8 cellular contexts compared by ENCODE assay signal in the genomic region with DNA sequence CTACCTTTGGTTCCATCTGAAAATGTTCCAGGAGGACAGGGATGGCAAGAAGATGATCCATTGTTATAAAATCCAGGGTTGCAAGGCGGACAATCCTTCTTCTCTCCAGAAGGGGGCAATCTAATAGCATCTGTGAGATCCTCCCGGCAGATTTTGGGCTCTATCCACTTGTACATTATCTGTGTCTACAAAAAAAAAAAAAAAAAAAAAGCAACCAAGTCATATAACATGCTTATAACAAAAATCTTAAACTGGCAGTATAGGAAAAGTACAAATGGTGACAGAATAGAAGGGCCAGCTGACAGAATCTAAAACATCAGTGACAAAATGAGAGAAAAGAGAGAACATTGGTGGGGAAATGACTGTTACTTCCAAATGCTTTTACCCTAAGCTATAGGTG.
DNase-seq lines count a peak whose midpoint lies in the region; ATAC-seq and TF ChIP-seq lines count a peak whose summit lies in the region.

No MANE protein-coding gene starts in this region.

- no peak overlapping the region for H3K4me3 Mint-ChIP-seq in activated T-helper 17 cell treated with anti-CD3 and anti-CD28 coated beads, Interleukin-2, amount 50 U/mL, for 72 hours

- H3K27ac Mint-ChIP-seq in activated T-helper 17 cell treated with anti-CD3 and anti-CD28 coated beads, Interleukin-2, amount 50 U/mL, for 72 hours, result no peak overlapping the region

- H3K27me3 Mint-ChIP-seq in activated T-helper 17 cell treated with anti-CD3 and anti-CD28 coated beads, Interleukin-2, amount 50 U/mL, for 72 hours, result peaks cover 3% of the 10 kb centered on the region

- ATAC-seq in HG02973 (IDR thresholded peaks at IDR 0.05; ENCODE audit: unreplicated experiment), result peak; percentile 44
- ATAC-seq in activated T-helper 17 cell treated with anti-CD3 and anti-CD28 coated beads, Interleukin-2, amount 50 U/mL, for 72 hours (replicated peaks), result peak; percentile 34
- ATAC-seq in thoracic aorta (ENCODE audit: insufficient number of reproducible peaks, low FRiP score, low read depth), result no peak
- no peak for ATAC-seq in GM18520 (IDR thresholded peaks at IDR 0.05; ENCODE audit: unreplicated experiment)

- no peaks in the 10 kb centered on the region for H3K27me3 ChIP-seq in thoracic aorta (replicated peaks; ENCODE audit: insufficient read depth)

- H3K27ac ChIP-seq in C4-2B, result no peak overlapping the region
- no peak overlapping the region for H3K27ac ChIP-seq in thoracic aorta

- H3K9me3 ChIP-seq in thoracic aorta, result no peaks in the 10 kb centered on the region

- H3K9me3 Mint-ChIP-seq in activated T-helper 17 cell treated with anti-CD3 and anti-CD28 coated beads, Interleukin-2, amount 50 U/mL, for 72 hours, result no peaks in the 10 kb centered on the region

- H3K36me3 Mint-ChIP-seq in activated T-helper 17 cell treated with anti-CD3 and anti-CD28 coated beads, Interleukin-2, amount 50 U/mL, for 72 hours (ENCODE audit: low read depth), result no peaks in the 10 kb centered on the region

- no peaks in the 10 kb centered on the region for H3K36me3 ChIP-seq in thoracic aorta

- H3K4me3 ChIP-seq in GM12864 (ENCODE audit: low read depth, low read length) (no peak overlapping the region), thoracic aorta (no peak overlapping the region)

- H3K4me1 Mint-ChIP-seq in activated T-helper 17 cell treated with anti-CD3 and anti-CD28 coated beads, Interleukin-2, amount 50 U/mL, for 72 hours, result no peaks in the 10 kb centered on the region

- DNase-seq in GM12864 (ENCODE audit: low read depth) (peak; percentile 33), NCI-H345 (lab: John Stamatoyannopoulos, UW) (peak; percentile 39), iPS-NIHi11 (ENCODE audit: low spot score) (peak; percentile 70), thoracic aorta (ENCODE audit: low spot score) (no peak)

- TF ChIP-seq CTCF in C4-2B (conservative IDR thresholded peaks at IDR 0.05) (peak; percentile 95), GM12864 (IDR thresholded peaks at IDR 0.05; ENCODE audit: low read depth, low read length, missing control alignments) (peak; percentile 73), thoracic aorta (IDR thresholded peaks at IDR 0.05) (peak; percentile 56)

- H3K4me1 ChIP-seq in thoracic aorta (ENCODE audit: control insufficient read depth in 1 of 2, low read depth in 2 of 2), result peaks cover 0 to under 1% of the 10 kb centered on the region in 2 donors

Comparison
In these comparisons a context has a peak if more than half of its experiments do, and no peak if none do; other contexts are left out.
1. ATAC-seq: peak in HG02973 (single experiment) and activated T-helper 17 cell treated with anti-CD3 and anti-CD28 coated beads, Interleukin-2, amount 50 U/mL, for 72 hours (single experiment); none in thoracic aorta (single experiment) and GM18520 (single experiment).
2. Peak in every context shown above with its lines, with median percentiles within 50 percentile points of each other: CTCF ChIP-seq.